ENCODE assay signal across 12 cellular contexts in genomic region chr17:73770849-73771229, GRCh38.
DNase-seq lines count a peak whose midpoint lies in the region; ATAC-seq and TF ChIP-seq lines count a peak whose summit lies in the region.
"Had no signal": no experiment of that assay in that cellular context is flagged by ENCODE, and none has a peak within 500 bp of the region (broad histone marks: within the 10 kb centered on the region; RNA-seq: fewer than 3 reads in every experiment).

No MANE protein-coding gene starts in this region.

- CTCF ChIA-PET in HEK293 (lab: Yijun Ruan, JAX), result interaction anchor here (0.6 kb wide), 1 partner anchor 228 kb away, joined by 3 read pairs; no protein-coding TSS in a partner anchor

- ATAC-seq in omental fat pad (ENCODE audit: low FRiP score) (peak; percentile 14), GM21381 (IDR thresholded peaks at IDR 0.05; ENCODE audit: unreplicated experiment) (no peak)

- H3K4me1 ChIP-seq in BE2C (peaks cover 34% of the 10 kb centered on the region), HEK293 (ENCODE audit: control insufficient read depth, insufficient read depth, low read length) (peaks cover 5% of the 10 kb centered on the region; the same call in 1 of the 2 replicates)

- H3K27me3 Mint-ChIP-seq in chondrocyte (ENCODE audit: low read depth), result peaks cover 18% of the 10 kb centered on the region
- no peaks in the 10 kb centered on the region for H3K27me3 Mint-ChIP-seq in activated naive CD8-positive, alpha-beta T cell treated with anti-CD3 and anti-CD28 coated beads for 36 hours

- H3K27me3 ChIP-seq in BE2C, result no peaks in the 10 kb centered on the region

- peak overlapping the region; percentile 91 for H3K27ac Mint-ChIP-seq in chondrocyte (ENCODE audit: unreplicated experiment)
- H3K27ac Mint-ChIP-seq in activated naive CD8-positive, alpha-beta T cell treated with anti-CD3 and anti-CD28 coated beads for 36 hours, result no peak overlapping the region
- H3K27ac Mint-ChIP-seq: CD8-positive, alpha-beta memory T cell had no signal

- no peaks in the 10 kb centered on the region for H3K9me3 ChIP-seq in BE2C
- no peaks in the 10 kb centered on the region for H3K9me3 ChIP-seq in HEK293 (ENCODE audit: control insufficient read depth, insufficient read depth, low read depth, low read length)
- H3K9me3 ChIP-seq: MG63 had no signal

- no peak for DNase-seq in BE2C
- no peak for DNase-seq in chondrocyte (ENCODE audit: low spot score)
- no peak for DNase-seq in omental fat pad (ENCODE audit: low spot score)
- DNase-seq in activated CD4-positive, alpha-beta T cell treated with anti-CD3 and anti-CD28 coated beads, Interleukin-2, amount 50 U/mL, for 1 hour, result no peak
- no peak for DNase-seq in activated naive CD8-positive, alpha-beta T cell treated with anti-CD3 and anti-CD28 coated beads for 36 hours
- DNase-seq: AML-193; CD8-positive, alpha-beta memory T cell; NCI-H526 treated with DMSO at 0.1 percent for 48 hours; NK-92 treated with Interleukin-12 subunit alpha and Interleukin-12 subunit beta, amount 100 ng/mL, for 24 hours had no signal

- POLR2A ChIA-PET in HEK293 (lab: Yijun Ruan, JAX), result interaction anchor here (1.2 kb wide), 1 partner anchor 27 kb away, joined by 3 read pairs; no protein-coding TSS in a partner anchor

- peak overlapping the region; percentile 19 for H3K4me3 ChIP-seq in BE2C (ENCODE audit: low read depth, low read length)
- no peak overlapping the region for H3K4me3 ChIP-seq in HEK293 (ENCODE audit: low read depth, low read length)
- H3K4me3 ChIP-seq: MG63 had no signal

- H3K4me1 Mint-ChIP-seq in chondrocyte (ENCODE audit: low read depth), result peaks cover 46% of the 10 kb centered on the region
- no peaks in the 10 kb centered on the region for H3K4me1 Mint-ChIP-seq in activated naive CD8-positive, alpha-beta T cell treated with anti-CD3 and anti-CD28 coated beads for 36 hours
- H3K4me1 Mint-ChIP-seq: CD8-positive, alpha-beta memory T cell had no signal

- H3K4me3 Mint-ChIP-seq in chondrocyte (ENCODE audit: unreplicated experiment), result no peak overlapping the region
- no peak overlapping the region for H3K4me3 Mint-ChIP-seq in activated naive CD8-positive, alpha-beta T cell treated with anti-CD3 and anti-CD28 coated beads for 36 hours
- H3K4me3 Mint-ChIP-seq: CD8-positive, alpha-beta memory T cell had no signal

- no peaks in the 10 kb centered on the region for H3K36me3 Mint-ChIP-seq in chondrocyte (ENCODE audit: low read depth)
- no peaks in the 10 kb centered on the region for H3K36me3 Mint-ChIP-seq in activated naive CD8-positive, alpha-beta T cell treated with anti-CD3 and anti-CD28 coated beads for 36 hours
- H3K36me3 Mint-ChIP-seq: CD8-positive, alpha-beta memory T cell had no signal

- H3K9me3 Mint-ChIP-seq in chondrocyte (ENCODE audit: low read depth), result no peaks in the 10 kb centered on the region
- H3K9me3 Mint-ChIP-seq in activated naive CD8-positive, alpha-beta T cell treated with anti-CD3 and anti-CD28 coated beads for 36 hours, result no peaks in the 10 kb centered on the region

- no peak for TF ChIP-seq CTCF in BE2C (IDR thresholded peaks at IDR 0.05; ENCODE audit: low read depth, low read length)
- no peak for TF ChIP-seq CTCF in HEK293 (tag by site-specific recombination; IDR thresholded peaks at IDR 0.05)
- TF ChIP-seq CTCF in chondrocyte (IDR thresholded peaks at IDR 0.05), result no peak
- no peak for TF ChIP-seq CTCF in omental fat pad (IDR thresholded peaks at IDR 0.05)

- no peak overlapping the region for H3K27ac ChIP-seq in HEK293 (ENCODE audit: extremely low read depth, low read depth, low read length)

- no peaks in the 10 kb centered on the region for H3K36me3 ChIP-seq in BE2C
- H3K36me3 ChIP-seq in HEK293 (ENCODE audit: control insufficient read depth in 2 of 2, insufficient read depth in 1 of 2, low read length in 2 of 2), result no peaks in the 10 kb centered on the region
- H3K36me3 ChIP-seq: MG63 had no signal

TF ChIP-seq in HEK293, 187 proteins besides CTCF, POLR2A, EP300 and RAD21:
- TF ChIP-seq ZBTB17 (tag by site-specific recombination; IDR thresholded peaks at IDR 0.05) (peak; percentile 46; the same call in 1 of the 2 replicates), ZSCAN4 (tag by site-specific recombination; IDR thresholded peaks at IDR 0.05) (0 out of 2 replicates have a peak, but pooled peaks have one; percentile 40), ZNF239 (tag by site-specific recombination; IDR thresholded peaks at IDR 0.05) (no peak), ZBTB44 (tag by site-specific recombination; IDR thresholded peaks at IDR 0.05) (no peak), ZBTB48 (tag by site-specific recombination; IDR thresholded peaks at IDR 0.05) (0 out of 2 replicates have a peak, but pooled peaks have one; percentile 1), ZBTB8A (tag by site-specific recombination; IDR thresholded peaks at IDR 0.05) (0 out of 2 replicates have a peak, but pooled peaks have one; percentile 6), ZIC2 (tag by site-specific recombination; IDR thresholded peaks at IDR 0.05) (0 out of 2 replicates have a peak, but pooled peaks have one; percentile 48)
- TF ChIP-seq, protein P1, sequence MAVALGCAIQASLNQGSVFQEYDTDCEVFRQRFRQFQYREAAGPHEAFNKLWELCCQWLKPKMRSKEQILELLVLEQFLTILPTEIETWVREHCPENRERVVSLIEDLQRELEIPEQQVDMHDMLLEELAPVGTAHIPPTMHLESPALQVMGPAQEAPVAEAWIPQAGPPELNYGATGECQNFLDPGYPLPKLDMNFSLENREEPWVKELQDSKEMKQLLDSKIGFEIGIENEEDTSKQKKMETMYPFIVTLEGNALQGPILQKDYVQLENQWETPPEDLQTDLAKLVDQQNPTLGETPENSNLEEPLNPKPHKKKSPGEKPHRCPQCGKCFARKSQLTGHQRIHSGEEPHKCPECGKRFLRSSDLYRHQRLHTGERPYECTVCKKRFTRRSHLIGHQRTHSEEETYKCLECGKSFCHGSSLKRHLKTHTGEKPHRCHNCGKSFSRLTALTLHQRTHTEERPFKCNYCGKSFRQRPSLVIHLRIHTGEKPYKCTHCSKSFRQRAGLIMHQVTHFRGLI (tag by site-specific recombination; IDR thresholded peaks at IDR 0.05), result no peak
